Comparison of ENCODE assay signal across 26 cellular contexts in the genomic region with DNA sequence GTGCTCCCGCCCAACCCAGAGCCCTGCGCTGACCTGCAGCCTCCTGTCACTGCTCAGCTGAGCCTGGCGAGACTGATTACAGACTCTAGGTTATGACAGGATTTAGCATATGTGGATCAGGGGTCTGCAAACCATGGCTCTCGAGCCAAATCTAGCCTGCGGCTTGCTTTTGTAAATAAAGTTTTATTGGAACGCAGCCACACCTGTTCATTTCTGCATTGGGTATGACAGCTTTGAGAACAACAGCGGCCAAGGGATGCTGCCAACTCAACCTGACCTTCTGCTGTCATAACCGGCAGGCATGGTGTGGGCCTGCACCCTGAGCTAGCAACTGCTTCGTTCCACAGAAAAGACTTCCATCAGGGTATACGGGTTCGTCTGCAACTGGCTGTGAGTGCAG.
"Had no signal": no experiment of that assay in that cellular context is flagged by ENCODE, and none has a peak within 500 bp of the region (broad histone marks: within the 10 kb centered on the region; RNA-seq: fewer than 3 reads in every experiment).

No MANE protein-coding gene starts in this region.

- H3K4me3 Mint-ChIP-seq: activated B cell treated with CpG ODN at 0.5 μM for 24 hours; activated CD8-positive, alpha-beta T cell treated with anti-CD3 and anti-CD28 coated beads, Interleukin-2, amount 10 ng/mL, durations not matched to agents 7 days and 5 days; activated naive CD8-positive, alpha-beta T cell treated with anti-CD3 and anti-CD28 coated beads, Interleukin-2, amount 50 U/mL, for 24 hours; T-helper 1 cell treated with Interleukin-12 subunit alpha and Interleukin-12 subunit beta and Interleukin-4 antibody, amounts not matched to agents 30 μg/mL and 1 μg/mL, for 36 hours had no signal

- H3K9me3 ChIP-seq: ascending aorta, body of pancreas, MG63 had no signal

- H3K27ac Mint-ChIP-seq: activated B cell treated with CpG ODN at 0.5 μM for 24 hours; activated CD8-positive, alpha-beta T cell treated with anti-CD3 and anti-CD28 coated beads, Interleukin-2, amount 10 ng/mL, durations not matched to agents 7 days and 5 days; activated naive CD4-positive, alpha-beta T cell treated with anti-CD3 and anti-CD28 coated beads, Interleukin-2, amount 50 U/mL, for 72 hours; activated naive CD8-positive, alpha-beta T cell treated with anti-CD3 and anti-CD28 coated beads, Interleukin-2, amount 50 U/mL, for 24 hours; T-helper 1 cell treated with Interleukin-12 subunit alpha and Interleukin-12 subunit beta and Interleukin-4 antibody, amounts not matched to agents 30 μg/mL and 1 μg/mL, for 36 hours had no signal

- H3K9me3 Mint-ChIP-seq: activated B cell treated with CpG ODN at 0.5 μM for 24 hours; activated naive CD4-positive, alpha-beta T cell treated with anti-CD3 and anti-CD28 coated beads, Interleukin-2, amount 50 U/mL, for 72 hours; activated naive CD8-positive, alpha-beta T cell treated with anti-CD3 and anti-CD28 coated beads, Interleukin-2, amount 50 U/mL, for 24 hours; T-helper 1 cell treated with Interleukin-12 subunit alpha and Interleukin-12 subunit beta and Interleukin-4 antibody, amounts not matched to agents 30 μg/mL and 1 μg/mL, for 36 hours had no signal

- H3K27ac ChIP-seq: ascending aorta, body of pancreas had no signal

- H3K27me3 ChIP-seq: ascending aorta, body of pancreas, MG63 had no signal

- H3K4me1 ChIP-seq: ascending aorta, body of pancreas had no signal

- H3K4me3 ChIP-seq: ascending aorta, body of pancreas, MG63 had no signal

- H3K27me3 Mint-ChIP-seq: activated B cell treated with CpG ODN at 0.5 μM for 24 hours; activated naive CD8-positive, alpha-beta T cell treated with anti-CD3 and anti-CD28 coated beads, Interleukin-2, amount 50 U/mL, for 24 hours had no signal

- H3K36me3 Mint-ChIP-seq: activated naive CD4-positive, alpha-beta T cell treated with anti-CD3 and anti-CD28 coated beads, Interleukin-2, amount 50 U/mL, for 72 hours had no signal

- DNase-seq: activated B cell treated with CpG ODN at 0.5 μM for 24 hours; activated CD4-positive, alpha-beta T cell treated with anti-CD3 and anti-CD28 coated beads for 4 hours; activated CD4-positive, alpha-beta T cell treated with anti-CD3 and anti-CD28 coated beads, Interleukin-2, amount 50 U/mL, for 4 hours; activated CD8-positive, alpha-beta memory T cell treated with anti-CD3 and anti-CD28 coated beads, Interleukin-2, amount 50 U/mL, for 48 hours; activated CD8-positive, alpha-beta T cell treated with anti-CD3 and anti-CD28 coated beads, Interleukin-2, amount 10 ng/mL, durations not matched to agents 7 days and 5 days; activated naive CD4-positive, alpha-beta T cell treated with Interleukin-2 at 50 U/mL for 16 hours; activated naive CD8-positive, alpha-beta T cell treated with anti-CD3 and anti-CD28 coated beads, Interleukin-2, amount 50 U/mL, for 24 hours; activated T-cell treated with anti-CD3 and anti-CD28 coated beads, Interleukin-2, amount 50 U/mL, for 1 hour; amniotic stem cell; body of pancreas; central memory CD4-positive, alpha-beta T cell; MG63; MV-4-11; NCI-H1092 treated with DMSO at 0.1 percent for 48 hours; NCI-H1436; NCI-H187 treated with DMSO at 0.1 percent for 48 hours; NCI-H2081 treated with DMSO at 0.1 percent for 48 hours; NCI-H446; NCI-H524; NCI-H748 treated with DMSO at 0.1 percent for 48 hours; RPMI8226; SHP77 treated with DMSO at 0.1 percent for 48 hours had no signal

- H3K4me1 Mint-ChIP-seq: activated B cell treated with CpG ODN at 0.5 μM for 24 hours; activated naive CD8-positive, alpha-beta T cell treated with anti-CD3 and anti-CD28 coated beads, Interleukin-2, amount 50 U/mL, for 24 hours had no signal

- H3K36me3 ChIP-seq: ascending aorta, MG63 had no signal

- ATAC-seq: activated CD8-positive, alpha-beta T cell treated with anti-CD3 and anti-CD28 coated beads, Interleukin-2, amount 10 ng/mL, durations not matched to agents 7 days and 5 days; activated naive CD4-positive, alpha-beta T cell treated with anti-CD3 and anti-CD28 coated beads, Interleukin-2, amount 50 U/mL, for 72 hours; activated naive CD8-positive, alpha-beta T cell treated with anti-CD3 and anti-CD28 coated beads, Interleukin-2, amount 50 U/mL, for 24 hours; body of pancreas; Panc1 had no signal
